In genomic region chr12:93763746-93764147, GRCh38 we compare ENCODE assay signal across 3 cellular contexts.
TF ChIP-seq lines count a peak whose summit lies in the region.

No MANE protein-coding gene starts in this region.

TF ChIP-seq in SK-N-SH, 30 proteins besides CTCF, POLR2A, EP300 and RAD21 (continued from another document):
- no peak for TF ChIP-seq PBX3 (IDR thresholded peaks at IDR 0.05)
- no peak for TF ChIP-seq FOXM1 (IDR thresholded peaks at IDR 0.05; ENCODE audit: low read depth)
- TF ChIP-seq SIN3A (IDR thresholded peaks at IDR 0.05; ENCODE audit: borderline replicate concordance, low read depth, low read length): no peak
- TF ChIP-seq POLR2AphosphoS5 (IDR thresholded peaks at IDR 0.05; ENCODE audit: low read depth, low read length): no peak
- TF ChIP-seq RFX5 (IDR thresholded peaks at IDR 0.05; ENCODE audit: low read length): no peak
- TF ChIP-seq CHD2 (IDR thresholded peaks at IDR 0.05; ENCODE audit: low read length, partially characterized antibody): no peak
- no peak for TF ChIP-seq USF2 (IDR thresholded peaks at IDR 0.05; ENCODE audit: borderline replicate concordance, low read depth, low read length)
- no peak for TF ChIP-seq RXRA (IDR thresholded peaks at IDR 0.05; ENCODE audit: borderline replicate concordance, low read depth)
- no peak for TF ChIP-seq MAX (IDR thresholded peaks at IDR 0.05; ENCODE audit: low read depth)
- TF ChIP-seq USF1 (IDR thresholded peaks at IDR 0.05; ENCODE audit: borderline replicate concordance, low read depth): no peak
- TF ChIP-seq GATA2 (CRISPR knock-in tag; IDR thresholded peaks at IDR 0.05): no peak
- TF ChIP-seq YY1 (IDR thresholded peaks at IDR 0.05; ENCODE audit: low read depth): no peak
- TF ChIP-seq GABPA (IDR thresholded peaks at IDR 0.05; ENCODE audit: low read depth): no peak
- TF ChIP-seq TCF12 (IDR thresholded peaks at IDR 0.05): no peak
- no peak for TF ChIP-seq JUND (IDR thresholded peaks at IDR 0.05)
TF ChIP-seq in SK-N-SH: peak in this region for 0.

TF ChIP-seq in SK-N-SH treated with all-trans-retinoic acid at 6 μM for 48 hours, 23 proteins besides CTCF, POLR2A, EP300 and RAD21 (continued from another document):
- TF ChIP-seq, protein P1, sequence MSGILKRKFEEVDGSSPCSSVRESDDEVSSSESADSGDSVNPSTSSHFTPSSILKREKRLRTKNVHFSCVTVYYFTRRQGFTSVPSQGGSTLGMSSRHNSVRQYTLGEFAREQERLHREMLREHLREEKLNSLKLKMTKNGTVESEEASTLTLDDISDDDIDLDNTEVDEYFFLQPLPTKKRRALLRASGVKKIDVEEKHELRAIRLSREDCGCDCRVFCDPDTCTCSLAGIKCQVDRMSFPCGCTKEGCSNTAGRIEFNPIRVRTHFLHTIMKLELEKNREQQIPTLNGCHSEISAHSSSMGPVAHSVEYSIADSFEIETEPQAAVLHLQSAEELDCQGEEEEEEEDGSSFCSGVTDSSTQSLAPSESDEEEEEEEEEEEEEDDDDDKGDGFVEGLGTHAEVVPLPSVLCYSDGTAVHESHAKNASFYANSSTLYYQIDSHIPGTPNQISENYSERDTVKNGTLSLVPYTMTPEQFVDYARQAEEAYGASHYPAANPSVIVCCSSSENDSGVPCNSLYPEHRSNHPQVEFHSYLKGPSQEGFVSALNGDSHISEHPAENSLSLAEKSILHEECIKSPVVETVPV (CRISPR knock-in tag; IDR thresholded peaks at IDR 0.05): no peak
- TF ChIP-seq PPARA (CRISPR knock-in tag; IDR thresholded peaks at IDR 0.05; ENCODE audit: borderline replicate concordance) (no peak), ESRRG (CRISPR knock-in tag; IDR thresholded peaks at IDR 0.05) (no peak), ARNTL (CRISPR knock-in tag; IDR thresholded peaks at IDR 0.05; ENCODE audit: borderline replicate concordance, low read depth) (no peak), TCF4 (CRISPR knock-in tag; IDR thresholded peaks at IDR 0.05; ENCODE audit: borderline replicate concordance) (no peak), ZNF70 (CRISPR knock-in tag; IDR thresholded peaks at IDR 0.05) (no peak), ZNF8 (CRISPR knock-in tag; IDR thresholded peaks at IDR 0.05) (no peak), ISL1 (CRISPR knock-in tag; IDR thresholded peaks at IDR 0.05) (no peak), RARB (CRISPR knock-in tag; IDR thresholded peaks at IDR 0.05) (no peak), BACH2 (CRISPR knock-in tag; IDR thresholded peaks at IDR 0.05; ENCODE audit: borderline replicate concordance) (no peak), ZNF565 (CRISPR knock-in tag; conservative IDR thresholded peaks at IDR 0.05; ENCODE audit: low read depth) (no peak), CREB5 (CRISPR knock-in tag; IDR thresholded peaks at IDR 0.05; ENCODE audit: low read depth) (no peak), SNAI2 (CRISPR knock-in tag; IDR thresholded peaks at IDR 0.05) (no peak), GLIS3 (CRISPR knock-in tag; IDR thresholded peaks at IDR 0.05) (no peak), ZFP3 (CRISPR knock-in tag; IDR thresholded peaks at IDR 0.05) (no peak), OSR1 (CRISPR knock-in tag; IDR thresholded peaks at IDR 0.05) (no peak), TOX (CRISPR knock-in tag; IDR thresholded peaks at IDR 0.05; ENCODE audit: borderline replicate concordance) (no peak), ZC3H10 (CRISPR knock-in tag; IDR thresholded peaks at IDR 0.05) (no peak)
- TF ChIP-seq, protein P2, sequence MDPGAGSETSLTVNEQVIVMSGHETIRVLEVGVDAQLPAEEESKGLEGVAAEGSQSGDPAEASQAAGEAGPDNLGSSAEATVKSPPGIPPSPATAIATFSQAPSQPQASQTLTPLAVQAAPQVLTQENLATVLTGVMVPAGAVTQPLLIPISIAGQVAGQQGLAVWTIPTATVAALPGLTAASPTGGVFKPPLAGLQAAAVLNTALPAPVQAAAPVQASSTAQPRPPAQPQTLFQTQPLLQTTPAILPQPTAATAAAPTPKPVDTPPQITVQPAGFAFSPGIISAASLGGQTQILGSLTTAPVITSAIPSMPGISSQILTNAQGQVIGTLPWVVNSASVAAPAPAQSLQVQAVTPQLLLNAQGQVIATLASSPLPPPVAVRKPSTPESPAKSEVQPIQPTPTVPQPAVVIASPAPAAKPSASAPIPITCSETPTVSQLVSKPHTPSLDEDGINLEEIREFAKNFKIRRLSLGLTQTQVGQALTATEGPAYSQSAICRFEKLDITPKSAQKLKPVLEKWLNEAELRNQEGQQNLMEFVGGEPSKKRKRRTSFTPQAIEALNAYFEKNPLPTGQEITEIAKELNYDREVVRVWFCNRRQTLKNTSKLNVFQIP (CRISPR knock-in tag; IDR thresholded peaks at IDR 0.05; ENCODE audit: borderline replicate concordance, low read depth): no peak

TF ChIP-seq in HepG2, 621 proteins besides CTCF, POLR2A, EP300 and RAD21 (continued from another document):
- TF ChIP-seq HNRNPL (IDR thresholded peaks at IDR 0.05; ENCODE audit: low read depth, low read length) (no peak), TBL1XR1 (IDR thresholded peaks at IDR 0.05; ENCODE audit: borderline replicate concordance, low read length, partially characterized antibody) (no peak), SATB2 (CRISPR knock-in tag; IDR thresholded peaks at IDR 0.05) (no peak)
- TF ChIP-seq, protein P3, sequence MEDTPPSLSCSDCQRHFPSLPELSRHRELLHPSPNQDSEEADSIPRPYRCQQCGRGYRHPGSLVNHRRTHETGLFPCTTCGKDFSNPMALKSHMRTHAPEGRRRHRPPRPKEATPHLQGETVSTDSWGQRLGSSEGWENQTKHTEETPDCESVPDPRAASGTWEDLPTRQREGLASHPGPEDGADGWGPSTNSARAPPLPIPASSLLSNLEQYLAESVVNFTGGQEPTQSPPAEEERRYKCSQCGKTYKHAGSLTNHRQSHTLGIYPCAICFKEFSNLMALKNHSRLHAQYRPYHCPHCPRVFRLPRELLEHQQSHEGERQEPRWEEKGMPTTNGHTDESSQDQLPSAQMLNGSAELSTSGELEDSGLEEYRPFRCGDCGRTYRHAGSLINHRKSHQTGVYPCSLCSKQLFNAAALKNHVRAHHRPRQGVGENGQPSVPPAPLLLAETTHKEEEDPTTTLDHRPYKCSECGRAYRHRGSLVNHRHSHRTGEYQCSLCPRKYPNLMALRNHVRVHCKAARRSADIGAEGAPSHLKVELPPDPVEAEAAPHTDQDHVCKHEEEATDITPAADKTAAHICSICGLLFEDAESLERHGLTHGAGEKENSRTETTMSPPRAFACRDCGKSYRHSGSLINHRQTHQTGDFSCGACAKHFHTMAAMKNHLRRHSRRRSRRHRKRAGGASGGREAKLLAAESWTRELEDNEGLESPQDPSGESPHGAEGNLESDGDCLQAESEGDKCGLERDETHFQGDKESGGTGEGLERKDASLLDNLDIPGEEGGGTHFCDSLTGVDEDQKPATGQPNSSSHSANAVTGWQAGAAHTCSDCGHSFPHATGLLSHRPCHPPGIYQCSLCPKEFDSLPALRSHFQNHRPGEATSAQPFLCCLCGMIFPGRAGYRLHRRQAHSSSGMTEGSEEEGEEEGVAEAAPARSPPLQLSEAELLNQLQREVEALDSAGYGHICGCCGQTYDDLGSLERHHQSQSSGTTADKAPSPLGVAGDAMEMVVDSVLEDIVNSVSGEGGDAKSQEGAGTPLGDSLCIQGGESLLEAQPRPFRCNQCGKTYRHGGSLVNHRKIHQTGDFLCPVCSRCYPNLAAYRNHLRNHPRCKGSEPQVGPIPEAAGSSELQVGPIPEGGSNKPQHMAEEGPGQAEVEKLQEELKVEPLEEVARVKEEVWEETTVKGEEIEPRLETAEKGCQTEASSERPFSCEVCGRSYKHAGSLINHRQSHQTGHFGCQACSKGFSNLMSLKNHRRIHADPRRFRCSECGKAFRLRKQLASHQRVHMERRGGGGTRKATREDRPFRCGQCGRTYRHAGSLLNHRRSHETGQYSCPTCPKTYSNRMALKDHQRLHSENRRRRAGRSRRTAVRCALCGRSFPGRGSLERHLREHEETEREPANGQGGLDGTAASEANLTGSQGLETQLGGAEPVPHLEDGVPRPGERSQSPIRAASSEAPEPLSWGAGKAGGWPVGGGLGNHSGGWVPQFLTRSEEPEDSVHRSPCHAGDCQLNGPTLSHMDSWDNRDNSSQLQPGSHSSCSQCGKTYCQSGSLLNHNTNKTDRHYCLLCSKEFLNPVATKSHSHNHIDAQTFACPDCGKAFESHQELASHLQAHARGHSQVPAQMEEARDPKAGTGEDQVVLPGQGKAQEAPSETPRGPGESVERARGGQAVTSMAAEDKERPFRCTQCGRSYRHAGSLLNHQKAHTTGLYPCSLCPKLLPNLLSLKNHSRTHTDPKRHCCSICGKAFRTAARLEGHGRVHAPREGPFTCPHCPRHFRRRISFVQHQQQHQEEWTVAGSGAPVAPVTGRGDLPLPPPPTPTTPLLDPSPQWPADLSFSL (CRISPR knock-in tag; IDR thresholded peaks at IDR 0.05): no peak
- TF ChIP-seq, protein P4, sequence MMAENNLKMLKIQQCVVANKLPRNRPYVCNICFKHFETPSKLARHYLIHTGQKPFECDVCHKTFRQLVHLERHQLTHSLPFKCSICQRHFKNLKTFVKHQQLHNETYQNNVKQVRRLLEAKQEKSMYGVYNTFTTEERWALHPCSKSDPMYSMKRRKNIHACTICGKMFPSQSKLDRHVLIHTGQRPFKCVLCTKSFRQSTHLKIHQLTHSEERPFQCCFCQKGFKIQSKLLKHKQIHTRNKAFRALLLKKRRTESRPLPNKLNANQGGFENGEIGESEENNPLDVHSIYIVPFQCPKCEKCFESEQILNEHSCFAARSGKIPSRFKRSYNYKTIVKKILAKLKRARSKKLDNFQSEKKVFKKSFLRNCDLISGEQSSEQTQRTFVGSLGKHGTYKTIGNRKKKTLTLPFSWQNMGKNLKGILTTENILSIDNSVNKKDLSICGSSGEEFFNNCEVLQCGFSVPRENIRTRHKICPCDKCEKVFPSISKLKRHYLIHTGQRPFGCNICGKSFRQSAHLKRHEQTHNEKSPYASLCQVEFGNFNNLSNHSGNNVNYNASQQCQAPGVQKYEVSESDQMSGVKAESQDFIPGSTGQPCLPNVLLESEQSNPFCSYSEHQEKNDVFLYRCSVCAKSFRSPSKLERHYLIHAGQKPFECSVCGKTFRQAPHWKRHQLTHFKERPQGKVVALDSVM (CRISPR knock-in tag; IDR thresholded peaks at IDR 0.05): no peak
